In the genomic region with DNA sequence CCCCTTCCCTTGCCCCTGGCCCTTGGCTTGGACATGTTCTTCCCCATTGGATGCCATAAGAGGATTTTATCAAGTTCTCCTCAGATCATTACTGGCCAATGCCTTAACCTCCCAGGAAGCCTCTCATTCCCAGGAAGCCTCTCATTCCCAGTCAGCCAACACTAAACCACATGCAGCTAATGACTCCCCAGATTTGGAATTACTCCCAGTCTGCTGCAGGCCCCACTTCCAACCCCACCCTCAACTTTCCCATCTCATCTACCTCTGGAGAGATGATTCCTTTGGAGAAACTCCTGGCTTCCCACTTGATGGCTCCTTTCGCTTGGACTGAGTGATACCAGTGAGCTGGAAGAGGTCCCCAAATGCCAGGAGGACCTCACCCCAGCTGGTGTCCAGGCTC, we compare ENCODE assay signal across 16 cellular contexts.
DNase-seq lines count a peak whose midpoint lies in the region; ATAC-seq and TF ChIP-seq lines count a peak whose summit lies in the region.
"Had no signal": no experiment of that assay in that cellular context is flagged by ENCODE, and none has a peak within 500 bp of the region (broad histone marks: within the 10 kb centered on the region; RNA-seq: fewer than 3 reads in every experiment).

No MANE protein-coding gene starts in this region.

- intact Hi-C loops in breast epithelium (cut with DNase I; ENCODE audit: low total_unique reads): no loop called here
- intact Hi-C loops in CD4-positive, alpha-beta T cell (cut with DNase I, micrococcal nuclease): no loop called here

- no peaks in the 10 kb centered on the region for H3K4me1 ChIP-seq in breast epithelium
- H3K4me1 ChIP-seq: HAP-1, SJCRH30 had no signal

- no peak overlapping the region for H3K27ac Mint-ChIP-seq in CD4-positive, alpha-beta T cell

- H3K27me3 Mint-ChIP-seq in CD4-positive, alpha-beta T cell: peaks cover 36% of the 10 kb centered on the region

- no peak overlapping the region for H3K4me3 Mint-ChIP-seq in CD4-positive, alpha-beta T cell

- no peaks in the 10 kb centered on the region for H3K36me3 Mint-ChIP-seq in CD4-positive, alpha-beta T cell (ENCODE audit: low read depth)

- no peak for TF ChIP-seq POLR2A in breast epithelium (IDR thresholded peaks at IDR 0.05)

- CTCF ChIA-PET in CD4-positive, alpha-beta T cell (lab: Charles Lee): no interaction called here

- no peak for TF ChIP-seq CTCF in breast epithelium (IDR thresholded peaks at IDR 0.05)
- TF ChIP-seq CTCF in CD4-positive, alpha-beta T cell (IDR thresholded peaks at IDR 0.05): no peak

- no peak overlapping the region for H3K27ac ChIP-seq in breast epithelium
- no peak overlapping the region for H3K27ac ChIP-seq in CD4-positive, alpha-beta T cell (ENCODE audit: low read depth, low read length)
- H3K27ac ChIP-seq: SJCRH30 had no signal

- POLR2A ChIA-PET in CD4-positive, alpha-beta T cell (lab: Charles Lee): no interaction called here

- peak; percentile 32 for DNase-seq in EH (ENCODE audit: low read depth)
- peak; percentile 55 for DNase-seq in HT1080 (ENCODE audit: low read depth)
- peak; percentile 71 for DNase-seq in astrocyte of the hippocampus (ENCODE audit: low read depth, low spot score)
- DNase-seq in renal cortical epithelial cell (ENCODE audit: low read depth): peak; percentile 35
- no peak for DNase-seq in breast epithelium (ENCODE audit: low spot score in 2 of 2)
- no peak for DNase-seq in CD4-positive, alpha-beta T cell
- no peak for DNase-seq in NCI-H446 (lab: John Stamatoyannopoulos, UW)
- DNase-seq: C1 segment of cervical spinal cord, NCI-H1105, NCI-H2171, NCI-H82, RPMI8226, SJCRH30 had no signal

- ATAC-seq in CD4-positive, alpha-beta T cell (ENCODE audit: poor library complexity): no peak
- no peak for ATAC-seq in GM19324 (IDR thresholded peaks at IDR 0.05; ENCODE audit: low FRiP score, unreplicated experiment)
- ATAC-seq: K562 had no signal

- H3K27me3 ChIP-seq in breast epithelium: no peaks in the 10 kb centered on the region
- peaks cover 5% of the 10 kb centered on the region for H3K27me3 ChIP-seq in CD4-positive, alpha-beta T cell (ENCODE audit: control insufficient read depth, insufficient read depth, low read length)

- no peaks in the 10 kb centered on the region for H3K9me3 ChIP-seq in breast epithelium
- no peaks in the 10 kb centered on the region for H3K9me3 ChIP-seq in CD4-positive, alpha-beta T cell (ENCODE audit: control insufficient read depth, low read length)
- H3K9me3 ChIP-seq: HAP-1, SJCRH30 had no signal

- H3K36me3 ChIP-seq in breast epithelium: no peaks in the 10 kb centered on the region
- H3K36me3 ChIP-seq: HAP-1, SJCRH30 had no signal

- no peaks in the 10 kb centered on the region for H3K4me1 Mint-ChIP-seq in CD4-positive, alpha-beta T cell (ENCODE audit: low read depth)

- no peaks in the 10 kb centered on the region for H3K9me3 Mint-ChIP-seq in CD4-positive, alpha-beta T cell

- no peak overlapping the region for H3K4me3 ChIP-seq in breast epithelium
- H3K4me3 ChIP-seq: HAP-1, K562, SJCRH30 had no signal

Comparison
In these comparisons a context has a peak if more than half of its experiments do, and no peak if none do; other contexts are left out.
1. DNase-seq: peak in EH (single experiment), HT1080 (single experiment), astrocyte of the hippocampus (single experiment) and renal cortical epithelial cell (single experiment); none in breast epithelium (0 of 2), CD4-positive, alpha-beta T cell (0 of 10) and NCI-H446 (0 of 2).